21 cellular contexts compared by ENCODE assay signal in genomic region chr3:29754346-29754745, GRCh38.
DNase-seq lines count a peak whose midpoint lies in the region; ATAC-seq and TF ChIP-seq lines count a peak whose summit lies in the region.
"Had no signal": no experiment of that assay in that cellular context is flagged by ENCODE, and none has a peak within 500 bp of the region (broad histone marks: within the 10 kb centered on the region; RNA-seq: fewer than 3 reads in every experiment).

No MANE protein-coding gene starts in this region.

- ATAC-seq in GM19463 (IDR thresholded peaks at IDR 0.05; ENCODE audit: unreplicated experiment) (peak; percentile 81), HG02798 (IDR thresholded peaks at IDR 0.05; ENCODE audit: poor library complexity, unreplicated experiment) (peak; percentile 50), HG03558 (IDR thresholded peaks at IDR 0.05; ENCODE audit: extremely low read depth, unreplicated experiment) (peak; percentile 53), thoracic aorta (ENCODE audit: insufficient number of reproducible peaks, low FRiP score, low read depth) (no peak)
- ATAC-seq: GM23338, SK-N-SH treated with all-trans-retinoic acid at 6 μM for 48 hours, T-helper 17 cell had no signal

- peak overlapping the region; percentile 21 to 80 for H3K27ac ChIP-seq in thoracic aorta
- H3K27ac ChIP-seq: BLaER1, Peyer's patch had no signal

- no peak for TF ChIP-seq CTCF in thoracic aorta (IDR thresholded peaks at IDR 0.05)

- DNase-seq in thoracic aorta (ENCODE audit: low spot score) = no peak
- DNase-seq in AG08395 (ENCODE audit: low spot score) = no peak
- no peak for DNase-seq in stimulated activated CD8-positive, alpha-beta memory T cell treated with anti-CD3 and anti-CD28 coated beads, Interleukin-4, amount 100 ng/mL, for 48 hours
- DNase-seq in hypothalamus (lab: John Stamatoyannopoulos, UW) = no peak
- DNase-seq: CD8-positive, alpha-beta memory T cell; DND-41; GF-D8; KG1; NCI-H1105; NCI-H187; NCI-H446 treated with DMSO at 0.1 percent for 48 hours; NCI-H748 treated with DMSO at 0.1 percent for 48 hours; Peyer's patch; Right ventricle myocardium superior; T-helper 17 cell had no signal

- H3K4me3 ChIP-seq in thoracic aorta = no peak overlapping the region
- H3K4me3 ChIP-seq: BLaER1, GM23338, Peyer's patch had no signal

- H3K27me3 ChIP-seq in thoracic aorta (replicated peaks; ENCODE audit: insufficient read depth) = no peaks in the 10 kb centered on the region
- H3K27me3 ChIP-seq: BLaER1, Peyer's patch had no signal

- H3K4me1 ChIP-seq in thoracic aorta (ENCODE audit: control insufficient read depth in 1 of 2, low read depth in 2 of 2) = peaks cover 15 to 60% of the 10 kb centered on the region in 2 donors
- H3K4me1 ChIP-seq: BLaER1, Peyer's patch had no signal

- no peaks in the 10 kb centered on the region for H3K36me3 ChIP-seq in thoracic aorta
- H3K36me3 ChIP-seq: BLaER1, Peyer's patch had no signal

- no peaks in the 10 kb centered on the region for H3K9me3 ChIP-seq in thoracic aorta
- H3K9me3 ChIP-seq: BLaER1, Peyer's patch had no signal
